Comparison of ENCODE assay signal across 27 cellular contexts in the genomic region with DNA sequence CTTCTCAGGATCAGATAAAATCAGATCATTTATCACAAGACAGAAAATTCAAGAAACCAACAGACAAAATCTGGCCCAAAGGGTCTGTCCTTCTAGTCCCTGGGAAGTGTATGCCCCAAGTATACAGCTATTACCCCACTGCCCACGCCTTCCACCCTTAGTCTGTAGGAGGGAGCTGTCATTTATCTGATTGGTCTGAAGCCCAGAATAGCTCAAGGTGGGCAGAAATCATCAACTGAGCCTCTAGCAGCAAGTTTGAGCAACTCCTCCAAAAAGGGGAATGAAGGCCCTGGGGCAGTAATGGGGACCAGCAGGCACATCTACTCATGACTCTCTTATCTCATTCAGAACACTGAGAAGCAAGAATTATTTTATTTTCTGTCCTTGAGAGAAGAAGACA.
"Had no signal": no experiment of that assay in that cellular context is flagged by ENCODE, and none has a peak within 500 bp of the region (broad histone marks: within the 10 kb centered on the region; RNA-seq: fewer than 3 reads in every experiment).

No MANE protein-coding gene starts in this region.

- H3K36me3 ChIP-seq: adrenal gland, gastrocnemius medialis, WERI-Rb-1 had no signal

- ATAC-seq: activated CD4-positive, CD25-positive, alpha-beta regulatory T cell treated with anti-CD3 and anti-CD28 coated beads, Interleukin-2, amount 50 U/mL, for 24 hours; activated CD8-positive, alpha-beta T cell treated with anti-CD3 and anti-CD28 coated beads for 36 hours; activated naive CD8-positive, alpha-beta T cell treated with anti-CD3 and anti-CD28 coated beads, Interleukin-2, amount 50 U/mL, for 24 hours; activated T-cell treated with anti-CD3 and anti-CD28 coated beads, Interleukin-2, amount 50 U/mL, for 4 hours; activated T-helper 17 cell treated with anti-CD3 and anti-CD28 coated beads, Interleukin-2, amount 50 U/mL, for 72 hours; body of pancreas; esophagus mucosa; foreskin keratinocyte; gastrocnemius medialis; T-helper 17 cell had no signal

- H3K9me3 Mint-ChIP-seq: activated naive CD4-positive, alpha-beta T cell treated with anti-CD3 and anti-CD28 coated beads for 36 hours; activated T-cell treated with anti-CD3 and anti-CD28 coated beads, Interleukin-2, amount 50 U/mL, for 4 hours; activated T-helper 17 cell treated with anti-CD3 and anti-CD28 coated beads, Interleukin-2, amount 50 U/mL, for 72 hours; T-helper 2 cell treated with Interferon-gamma antibody and Interleukin-4, amounts not matched to agents 5 μg/mL and 100 μg/mL, for 36 hours had no signal

- H3K4me3 ChIP-seq: adrenal gland, body of pancreas, gastrocnemius medialis had no signal

- DNase-seq: activated B cell treated with CpG ODN at 0.5 μM for 24 hours; activated CD4-positive, alpha-beta T cell treated with anti-CD3 and anti-CD28 coated beads for 48 hours; activated CD4-positive, alpha-beta T cell treated with anti-CD3 and anti-CD28 coated beads, Interleukin-2, amount 50 U/mL, for 1 hour; activated CD4-positive, alpha-beta T cell treated with anti-CD3 and anti-CD28 coated beads, Interleukin-2, amount 50 U/mL, for 48 hours; activated CD8-positive, alpha-beta memory T cell treated with anti-CD3 and anti-CD28 coated beads for 24 hours; activated CD8-positive, alpha-beta T cell treated with anti-CD3 and anti-CD28 coated beads for 36 hours; activated effector memory CD4-positive, alpha-beta T cell treated with Interleukin-2 at 50 U/mL for 16 hours; activated naive CD4-positive, alpha-beta T cell treated with anti-CD3 and anti-CD28 coated beads for 36 hours; activated naive CD8-positive, alpha-beta T cell treated with anti-CD3 and anti-CD28 coated beads for 36 hours; activated naive CD8-positive, alpha-beta T cell treated with anti-CD3 and anti-CD28 coated beads, Interleukin-2, amount 50 U/mL, for 24 hours; activated T-cell treated with anti-CD3 and anti-CD28 coated beads, Interleukin-2, amount 50 U/mL, for 4 hours; amygdala; body of pancreas; effector CD8-positive, alpha-beta T cell; foreskin keratinocyte; gastrocnemius medialis; glutamatergic neuron; T-helper 1 cell; T-helper 17 cell; T1000; WERI-Rb-1 had no signal

- H3K9me3 ChIP-seq: adrenal gland had no signal

- H3K4me1 ChIP-seq: adrenal gland, body of pancreas, foreskin keratinocyte, gastrocnemius medialis had no signal

- H3K27me3 ChIP-seq: adrenal gland, body of pancreas, foreskin keratinocyte had no signal

- H3K4me1 Mint-ChIP-seq: activated B cell treated with CpG ODN at 0.5 μM for 24 hours; activated naive CD4-positive, alpha-beta T cell treated with anti-CD3 and anti-CD28 coated beads, Interleukin-2, amount 50 U/mL, for 24 hours; activated naive CD8-positive, alpha-beta T cell treated with anti-CD3 and anti-CD28 coated beads for 36 hours; activated naive CD8-positive, alpha-beta T cell treated with anti-CD3 and anti-CD28 coated beads, Interleukin-2, amount 50 U/mL, for 24 hours; activated T-helper 17 cell treated with anti-CD3 and anti-CD28 coated beads, Interleukin-2, amount 50 U/mL, for 72 hours; T-helper 17 cell had no signal

- H3K36me3 Mint-ChIP-seq: activated naive CD8-positive, alpha-beta T cell treated with anti-CD3 and anti-CD28 coated beads for 36 hours had no signal

- H3K27ac ChIP-seq: adrenal gland, body of pancreas, foreskin keratinocyte, gastrocnemius medialis, WERI-Rb-1 had no signal

- H3K27ac Mint-ChIP-seq: activated B cell treated with CpG ODN at 0.5 μM for 24 hours; activated CD8-positive, alpha-beta T cell treated with anti-CD3 and anti-CD28 coated beads for 36 hours; activated naive CD4-positive, alpha-beta T cell treated with anti-CD3 and anti-CD28 coated beads for 36 hours; activated naive CD4-positive, alpha-beta T cell treated with anti-CD3 and anti-CD28 coated beads, Interleukin-2, amount 50 U/mL, for 24 hours; activated naive CD8-positive, alpha-beta T cell treated with anti-CD3 and anti-CD28 coated beads for 36 hours; activated naive CD8-positive, alpha-beta T cell treated with anti-CD3 and anti-CD28 coated beads, Interleukin-2, amount 50 U/mL, for 24 hours; activated T-helper 17 cell treated with anti-CD3 and anti-CD28 coated beads, Interleukin-2, amount 50 U/mL, for 72 hours; T-helper 17 cell; T-helper 2 cell treated with Interferon-gamma antibody and Interleukin-4, amounts not matched to agents 5 μg/mL and 100 μg/mL, for 36 hours had no signal

- H3K4me3 Mint-ChIP-seq: activated B cell treated with CpG ODN at 0.5 μM for 24 hours; activated CD8-positive, alpha-beta T cell treated with anti-CD3 and anti-CD28 coated beads for 36 hours; activated naive CD4-positive, alpha-beta T cell treated with anti-CD3 and anti-CD28 coated beads for 36 hours; activated naive CD4-positive, alpha-beta T cell treated with anti-CD3 and anti-CD28 coated beads, Interleukin-2, amount 50 U/mL, for 24 hours; activated naive CD8-positive, alpha-beta T cell treated with anti-CD3 and anti-CD28 coated beads for 36 hours; activated naive CD8-positive, alpha-beta T cell treated with anti-CD3 and anti-CD28 coated beads, Interleukin-2, amount 50 U/mL, for 24 hours; activated T-cell treated with anti-CD3 and anti-CD28 coated beads, Interleukin-2, amount 50 U/mL, for 4 hours; activated T-helper 17 cell treated with anti-CD3 and anti-CD28 coated beads, Interleukin-2, amount 50 U/mL, for 72 hours; T-helper 17 cell; T-helper 2 cell treated with Interferon-gamma antibody and Interleukin-4, amounts not matched to agents 5 μg/mL and 100 μg/mL, for 36 hours had no signal
